36 cellular contexts compared by ENCODE assay signal in genomic region chr14:78086342-78086741, GRCh38.
"Had no signal": no experiment of that assay in that cellular context is flagged by ENCODE, and none has a peak within 500 bp of the region (broad histone marks: within the 10 kb centered on the region; RNA-seq: fewer than 3 reads in every experiment).

No MANE protein-coding gene starts in this region.

- H3K27me3 Mint-ChIP-seq: activated CD4-positive, alpha-beta T cell treated with anti-CD3 and anti-CD28 coated beads, Interleukin-2, amount 10 ng/mL, durations not matched to agents 24 days and 14 days; activated naive CD4-positive, alpha-beta T cell treated with anti-CD3 and anti-CD28 coated beads, Interleukin-2, amount 10 ng/mL, durations not matched to agents 7 days and 5 days had no signal

- H3K4me1 ChIP-seq: ascending aorta had no signal

- H3K4me1 Mint-ChIP-seq: activated B cell treated with CpG ODN at 0.5 μM for 24 hours; activated CD4-positive, alpha-beta T cell treated with anti-CD3 and anti-CD28 coated beads, Interleukin-2, amount 10 ng/mL, durations not matched to agents 24 days and 14 days; activated naive CD4-positive, alpha-beta T cell treated with anti-CD3 and anti-CD28 coated beads, Interleukin-2, amount 10 ng/mL, durations not matched to agents 7 days and 5 days; activated naive CD4-positive, alpha-beta T cell treated with anti-CD3 and anti-CD28 coated beads, Interleukin-2, amount 50 U/mL, for 24 hours; activated naive CD8-positive, alpha-beta T cell treated with anti-CD3 and anti-CD28 coated beads, Interleukin-2, amount 10 ng/mL, durations not matched to agents 7 days and 5 days; activated naive CD8-positive, alpha-beta T cell treated with anti-CD3 and anti-CD28 coated beads, Interleukin-2, amount 50 U/mL, for 24 hours; activated T-helper 17 cell treated with anti-CD3 and anti-CD28 coated beads, Interleukin-2, amount 50 U/mL, for 72 hours; brain; central memory CD8-positive, alpha-beta T cell had no signal

- H3K36me3 ChIP-seq: ascending aorta, cardiac muscle cell, WERI-Rb-1 had no signal

- H3K9me3 ChIP-seq: ascending aorta had no signal

- H3K4me3 Mint-ChIP-seq: activated B cell treated with CpG ODN at 0.5 μM for 24 hours; activated CD4-positive, alpha-beta memory T cell treated with anti-CD3 and anti-CD28 coated beads for 36 hours; activated CD4-positive, alpha-beta T cell treated with anti-CD3 and anti-CD28 coated beads, Interleukin-2, amount 10 ng/mL, durations not matched to agents 24 days and 14 days; activated CD8-positive, alpha-beta T cell treated with anti-CD3 and anti-CD28 coated beads for 36 hours; activated naive CD4-positive, alpha-beta T cell treated with anti-CD3 and anti-CD28 coated beads, Interleukin-2, amount 10 ng/mL, durations not matched to agents 7 days and 5 days; activated naive CD4-positive, alpha-beta T cell treated with anti-CD3 and anti-CD28 coated beads, Interleukin-2, amount 50 U/mL, for 24 hours; activated naive CD8-positive, alpha-beta T cell; activated naive CD8-positive, alpha-beta T cell treated with anti-CD3 and anti-CD28 coated beads, Interleukin-2, amount 10 ng/mL, durations not matched to agents 7 days and 5 days; activated naive CD8-positive, alpha-beta T cell treated with anti-CD3 and anti-CD28 coated beads, Interleukin-2, amount 50 U/mL, for 24 hours; activated T-cell treated with anti-CD3 and anti-CD28 coated beads, Interleukin-2, amount 50 U/mL, for 4 hours; activated T-cell treated with anti-CD3 and anti-CD28 coated beads, Interleukin-2, amount 50 U/mL, for 72 hours; activated T-helper 1 cell treated with anti-CD3 and anti-CD28 coated beads, Interleukin-12 subunit alpha, Interleukin-12 subunit beta, Interleukin-2, Interleukin-4 antibody, amounts not matched to agents 30 ng/mL and 10 ng/mL and 1 ng/mL, durations not matched to agents 14 hours and 24 hours and 36 hours; activated T-helper 17 cell treated with anti-CD3 and anti-CD28 coated beads, Interleukin-2, amount 50 U/mL, for 72 hours; brain; central memory CD8-positive, alpha-beta T cell; T-helper 1 cell treated with Interleukin-12 subunit alpha and Interleukin-12 subunit beta and Interleukin-4 antibody, amounts not matched to agents 30 μg/mL and 1 μg/mL, for 36 hours; T-helper 2 cell treated with Interferon-gamma antibody and Interleukin-4, amounts not matched to agents 5 μg/mL and 100 μg/mL, for 36 hours had no signal

- H3K36me3 Mint-ChIP-seq: activated CD4-positive, alpha-beta memory T cell treated with anti-CD3 and anti-CD28 coated beads for 36 hours; activated naive CD4-positive, alpha-beta T cell treated with anti-CD3 and anti-CD28 coated beads, Interleukin-2, amount 10 ng/mL, durations not matched to agents 7 days and 5 days; activated naive CD4-positive, alpha-beta T cell treated with anti-CD3 and anti-CD28 coated beads, Interleukin-2, amount 50 U/mL, for 24 hours; activated naive CD8-positive, alpha-beta T cell; activated naive CD8-positive, alpha-beta T cell treated with anti-CD3 and anti-CD28 coated beads, Interleukin-2, amount 10 ng/mL, durations not matched to agents 7 days and 5 days; brain had no signal

- ATAC-seq: activated CD8-positive, alpha-beta T cell treated with anti-CD3 and anti-CD28 coated beads for 36 hours; activated naive CD8-positive, alpha-beta T cell treated with anti-CD3 and anti-CD28 coated beads, Interleukin-2, amount 50 U/mL, for 24 hours; activated T-cell treated with anti-CD3 and anti-CD28 coated beads, Interleukin-2, amount 50 U/mL, for 4 hours; activated T-cell treated with anti-CD3 and anti-CD28 coated beads, Interleukin-2, amount 50 U/mL, for 72 hours; activated T-helper 17 cell treated with anti-CD3 and anti-CD28 coated beads, Interleukin-2, amount 50 U/mL, for 72 hours had no signal

- H3K4me3 ChIP-seq: ascending aorta, cardiac muscle cell had no signal

- DNase-seq: activated B cell treated with CpG ODN at 0.5 μM for 24 hours; activated CD4-positive, alpha-beta memory T cell treated with anti-CD3 and anti-CD28 coated beads for 36 hours; activated CD4-positive, alpha-beta T cell treated with anti-CD3 and anti-CD28 coated beads for 4 hours; activated CD4-positive, alpha-beta T cell treated with anti-CD3 and anti-CD28 coated beads, Interleukin-2, amount 10 ng/mL, durations not matched to agents 24 days and 14 days; activated CD4-positive, alpha-beta T cell treated with anti-CD3 and anti-CD28 coated beads, Interleukin-2, amount 50 U/mL, for 1 hour; activated CD4-positive, alpha-beta T cell treated with anti-CD3 and anti-CD28 coated beads, Interleukin-2, amount 50 U/mL, for 4 hours; activated CD4-positive, CD25-positive, alpha-beta regulatory T cell treated with anti-CD3 and anti-CD28 coated beads, Interleukin-2, amount 50 U/mL, for 72 hours; activated CD8-positive, alpha-beta memory T cell treated with anti-CD3 and anti-CD28 coated beads, Interleukin-2, amount 50 U/mL, for 4 hours; activated CD8-positive, alpha-beta T cell treated with anti-CD3 and anti-CD28 coated beads for 36 hours; activated effector memory CD4-positive, alpha-beta T cell treated with anti-CD3 and anti-CD28 coated beads, Interleukin-2, amount 50 U/mL, for 16 hours; activated naive CD4-positive, alpha-beta T cell treated with anti-CD3 and anti-CD28 coated beads, Interleukin-2, amount 10 ng/mL, durations not matched to agents 7 days and 5 days; activated naive CD4-positive, alpha-beta T cell treated with Interleukin-2 at 50 U/mL for 16 hours; activated naive CD8-positive, alpha-beta T cell treated with anti-CD3 and anti-CD28 coated beads, Interleukin-2, amount 10 ng/mL, durations not matched to agents 7 days and 5 days; activated naive CD8-positive, alpha-beta T cell treated with anti-CD3 and anti-CD28 coated beads, Interleukin-2, amount 50 U/mL, for 24 hours; activated T-cell treated with anti-CD3 and anti-CD28 coated beads for 4 hours; activated T-cell treated with anti-CD3 and anti-CD28 coated beads, Interleukin-2, amount 50 U/mL, for 1 hour; activated T-cell treated with anti-CD3 and anti-CD28 coated beads, Interleukin-2, amount 50 U/mL, for 4 hours; activated T-cell treated with anti-CD3 and anti-CD28 coated beads, Interleukin-2, amount 50 U/mL, for 72 hours; amygdala; anterior cingulate cortex; cerebellar nuclear complex; T-helper 1 cell; T-helper 2 cell; T-helper 9 cell; WERI-Rb-1 had no signal

- FAIRE-seq: bronchial epithelial cell had no signal

- H3K27ac Mint-ChIP-seq: activated B cell treated with CpG ODN at 0.5 μM for 24 hours; activated CD4-positive, alpha-beta memory T cell treated with anti-CD3 and anti-CD28 coated beads for 36 hours; activated CD4-positive, alpha-beta T cell treated with anti-CD3 and anti-CD28 coated beads, Interleukin-2, amount 10 ng/mL, durations not matched to agents 24 days and 14 days; activated CD8-positive, alpha-beta T cell treated with anti-CD3 and anti-CD28 coated beads for 36 hours; activated naive CD4-positive, alpha-beta T cell treated with anti-CD3 and anti-CD28 coated beads, Interleukin-2, amount 10 ng/mL, durations not matched to agents 7 days and 5 days; activated naive CD4-positive, alpha-beta T cell treated with anti-CD3 and anti-CD28 coated beads, Interleukin-2, amount 50 U/mL, for 24 hours; activated naive CD8-positive, alpha-beta T cell; activated naive CD8-positive, alpha-beta T cell treated with anti-CD3 and anti-CD28 coated beads, Interleukin-2, amount 10 ng/mL, durations not matched to agents 7 days and 5 days; activated naive CD8-positive, alpha-beta T cell treated with anti-CD3 and anti-CD28 coated beads, Interleukin-2, amount 50 U/mL, for 24 hours; activated T-cell treated with anti-CD3 and anti-CD28 coated beads, Interleukin-2, amount 50 U/mL, for 72 hours; activated T-helper 1 cell treated with anti-CD3 and anti-CD28 coated beads, Interleukin-12 subunit alpha, Interleukin-12 subunit beta, Interleukin-2, Interleukin-4 antibody, amounts not matched to agents 30 ng/mL and 10 ng/mL and 1 ng/mL, durations not matched to agents 14 hours and 24 hours and 36 hours; activated T-helper 17 cell treated with anti-CD3 and anti-CD28 coated beads, Interleukin-2, amount 50 U/mL, for 72 hours; brain; T-helper 1 cell treated with Interleukin-12 subunit alpha and Interleukin-12 subunit beta and Interleukin-4 antibody, amounts not matched to agents 30 μg/mL and 1 μg/mL, for 36 hours; T-helper 2 cell treated with Interferon-gamma antibody and Interleukin-4, amounts not matched to agents 5 μg/mL and 100 μg/mL, for 36 hours had no signal

- H3K9me3 Mint-ChIP-seq: activated B cell treated with CpG ODN at 0.5 μM for 24 hours; activated CD4-positive, alpha-beta memory T cell treated with anti-CD3 and anti-CD28 coated beads for 36 hours; activated CD4-positive, alpha-beta T cell treated with anti-CD3 and anti-CD28 coated beads, Interleukin-2, amount 10 ng/mL, durations not matched to agents 24 days and 14 days; activated CD8-positive, alpha-beta T cell treated with anti-CD3 and anti-CD28 coated beads for 36 hours; activated naive CD4-positive, alpha-beta T cell treated with anti-CD3 and anti-CD28 coated beads, Interleukin-2, amount 10 ng/mL, durations not matched to agents 7 days and 5 days; activated naive CD4-positive, alpha-beta T cell treated with anti-CD3 and anti-CD28 coated beads, Interleukin-2, amount 50 U/mL, for 24 hours; activated naive CD8-positive, alpha-beta T cell treated with anti-CD3 and anti-CD28 coated beads, Interleukin-2, amount 10 ng/mL, durations not matched to agents 7 days and 5 days; activated naive CD8-positive, alpha-beta T cell treated with anti-CD3 and anti-CD28 coated beads, Interleukin-2, amount 50 U/mL, for 24 hours; activated T-cell treated with anti-CD3 and anti-CD28 coated beads, Interleukin-2, amount 50 U/mL, for 4 hours; activated T-cell treated with anti-CD3 and anti-CD28 coated beads, Interleukin-2, amount 50 U/mL, for 72 hours; activated T-helper 1 cell treated with anti-CD3 and anti-CD28 coated beads, Interleukin-12 subunit alpha, Interleukin-12 subunit beta, Interleukin-2, Interleukin-4 antibody, amounts not matched to agents 30 ng/mL and 10 ng/mL and 1 ng/mL, durations not matched to agents 14 hours and 24 hours and 36 hours; activated T-helper 17 cell treated with anti-CD3 and anti-CD28 coated beads, Interleukin-2, amount 50 U/mL, for 72 hours; brain; central memory CD8-positive, alpha-beta T cell; T-helper 1 cell treated with Interleukin-12 subunit alpha and Interleukin-12 subunit beta and Interleukin-4 antibody, amounts not matched to agents 30 μg/mL and 1 μg/mL, for 36 hours; T-helper 2 cell treated with Interferon-gamma antibody and Interleukin-4, amounts not matched to agents 5 μg/mL and 100 μg/mL, for 36 hours had no signal

- H3K27ac ChIP-seq: ascending aorta, cardiac muscle cell, WERI-Rb-1 had no signal

- H3K27me3 ChIP-seq: ascending aorta had no signal
